In the genomic region with DNA sequence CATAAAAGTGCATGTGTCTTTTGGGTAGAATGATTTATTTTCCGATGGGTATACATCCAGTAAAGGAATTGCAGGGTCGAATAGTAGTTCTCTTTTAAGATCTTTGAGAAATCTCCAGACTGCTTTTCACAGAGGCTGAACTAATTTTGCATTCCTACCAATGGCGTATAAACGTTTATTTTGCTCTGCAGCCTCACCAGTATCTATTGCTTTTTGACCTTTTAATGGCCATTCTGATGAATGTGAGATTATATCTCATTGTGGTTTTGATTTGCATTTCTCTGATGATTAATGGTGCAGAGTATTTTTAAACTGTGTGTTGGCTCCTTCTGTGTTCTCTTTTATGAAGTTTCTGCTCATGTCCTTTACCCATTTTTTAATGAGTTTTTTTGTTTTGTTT, we compare ENCODE assay signal across 32 cellular contexts.
"Had no signal": no experiment of that assay in that cellular context is flagged by ENCODE, and none has a peak within 500 bp of the region (broad histone marks: within the 10 kb centered on the region; RNA-seq: fewer than 3 reads in every experiment).

No MANE protein-coding gene starts in this region.

- ATAC-seq: activated CD4-positive, CD25-positive, alpha-beta regulatory T cell treated with anti-CD3 and anti-CD28 coated beads, Interleukin-2, amount 50 U/mL, for 24 hours; activated CD8-positive, alpha-beta T cell treated with anti-CD3 and anti-CD28 coated beads for 36 hours; activated naive CD8-positive, alpha-beta T cell treated with anti-CD3 and anti-CD28 coated beads, Interleukin-2, amount 50 U/mL, for 24 hours; activated T-cell treated with anti-CD3 and anti-CD28 coated beads, Interleukin-2, amount 50 U/mL, for 4 hours; activated T-helper 17 cell treated with anti-CD3 and anti-CD28 coated beads, Interleukin-2, amount 50 U/mL, for 72 hours; body of pancreas; effector memory CD8-positive, alpha-beta T cell; foreskin keratinocyte; gastrocnemius medialis; heart left ventricle; T-helper 17 cell had no signal

- DNase-seq: activated B cell treated with CpG ODN at 0.5 μM for 24 hours; activated CD4-positive, alpha-beta T cell treated with anti-CD3 and anti-CD28 coated beads for 48 hours; activated CD4-positive, alpha-beta T cell treated with anti-CD3 and anti-CD28 coated beads, Interleukin-2, amount 50 U/mL, for 1 hour; activated CD4-positive, alpha-beta T cell treated with anti-CD3 and anti-CD28 coated beads, Interleukin-2, amount 50 U/mL, for 48 hours; activated CD8-positive, alpha-beta memory T cell treated with anti-CD3 and anti-CD28 coated beads for 24 hours; activated CD8-positive, alpha-beta T cell treated with anti-CD3 and anti-CD28 coated beads for 36 hours; activated effector memory CD4-positive, alpha-beta T cell treated with Interleukin-2 at 50 U/mL for 16 hours; activated naive CD4-positive, alpha-beta T cell treated with anti-CD3 and anti-CD28 coated beads for 36 hours; activated naive CD8-positive, alpha-beta T cell treated with anti-CD3 and anti-CD28 coated beads for 36 hours; activated naive CD8-positive, alpha-beta T cell treated with anti-CD3 and anti-CD28 coated beads, Interleukin-2, amount 50 U/mL, for 24 hours; activated T-cell treated with anti-CD3 and anti-CD28 coated beads, Interleukin-2, amount 50 U/mL, for 4 hours; adrenal gland; amygdala; aorta; body of pancreas; caudate nucleus; cortex of kidney; dermis blood vessel endothelial cell; effector CD4-positive, alpha-beta T cell; effector memory CD8-positive, alpha-beta T cell; erythroblast; foreskin keratinocyte; gastrocnemius medialis; glutamatergic neuron; heart left ventricle; T-helper 1 cell; T-helper 17 cell; T1000; WERI-Rb-1 had no signal

- FAIRE-seq: colon had no signal
